ENCODE assay signal across 11 cellular contexts in genomic region chr20:2799271-2799670, GRCh38. TPM values are rescaled to one million over a fixed set of nuclear protein-coding genes. Genes with fewer than 3 reads are reported as not detected.
DNase-seq lines count a peak whose midpoint lies in the region; ATAC-seq and TF ChIP-seq lines count a peak whose summit lies in the region.
"Had no signal": no experiment of that assay in that cellular context is flagged by ENCODE, and none has a peak within 500 bp of the region (broad histone marks: within the 10 kb centered on the region; RNA-seq: fewer than 3 reads in every experiment).

No MANE protein-coding gene starts in this region.

- DNase-seq in CD14-positive monocyte (ENCODE audit: low spot score) (no peak), neural progenitor cell (ENCODE audit: low spot score) (peak; percentile 29), G401 (ENCODE audit: low spot score) (no peak), ureter (ENCODE audit: low spot score) (no peak)
- DNase-seq: EL, WERI-Rb-1 had no signal

- peaks cover 0 to 10% (median 5%) of the 10 kb centered on the region in 7 donors for H3K9me3 Mint-ChIP-seq in CD14-positive monocyte
- no peaks in the 10 kb centered on the region for H3K9me3 Mint-ChIP-seq in neural progenitor cell

- H4K20me1 ChIP-seq in neural progenitor cell (ENCODE audit: low read depth), result no peaks in the 10 kb centered on the region

- no peak overlapping the region; the same call in 1 of the 2 replicates for H3K27ac ChIP-seq in HUES6 (ENCODE audit: low read depth, low read length)
- H3K27ac ChIP-seq in ectodermal cell (ENCODE audit: insufficient read depth, low read depth, low read length, poor library complexity, severe bottlenecking), result peak overlapping the region; percentile 57
- H3K27ac ChIP-seq in neural progenitor cell, result peak overlapping the region; percentile 50
- H3K27ac ChIP-seq in gastroesophageal sphincter, result no peak overlapping the region
- H3K27ac ChIP-seq: parathyroid adenoma, WERI-Rb-1 had no signal

- intact Hi-C loops in CD14-positive monocyte (cut with micrococcal nuclease), result no loop called here

- H3K9ac ChIP-seq in HUES6 (ENCODE audit: low read length) (peak overlapping the region; percentile 86), neural progenitor cell (no peak overlapping the region)
- H3K9ac ChIP-seq: parathyroid adenoma had no signal

- peaks cover 3 to 8% of the 10 kb centered on the region in 2 donors for H3K36me3 Mint-ChIP-seq in CD14-positive monocyte
- peaks cover 18% of the 10 kb centered on the region for H3K36me3 Mint-ChIP-seq in neural progenitor cell

- H3K4me1 Mint-ChIP-seq in CD14-positive monocyte (peaks cover 29% of the 10 kb centered on the region), neural progenitor cell (peaks cover 32% of the 10 kb centered on the region)

- no peak for TF ChIP-seq EP300 in gastroesophageal sphincter (IDR thresholded peaks at IDR 0.05)

- TF ChIP-seq CTCF in CD14-positive monocyte (IDR thresholded peaks at IDR 0.05), result no peak
- no peak for TF ChIP-seq CTCF in neural progenitor cell (IDR thresholded peaks at IDR 0.05)
- TF ChIP-seq CTCF in gastroesophageal sphincter (IDR thresholded peaks at IDR 0.05), result no peak

- peaks cover 12% of the 10 kb centered on the region for H3K79me2 ChIP-seq in neural progenitor cell (ENCODE audit: low read depth)
- H3K79me2 ChIP-seq: parathyroid adenoma had no signal

- H3F3A ChIP-seq in neural progenitor cell (ENCODE audit: low read depth), result peaks cover 23% of the 10 kb centered on the region

- H3K27ac Mint-ChIP-seq in CD14-positive monocyte (peak overlapping the region in 1 of 7 donors; percentile 60), neural progenitor cell (peak overlapping the region; percentile 99)

- H3K36me3 ChIP-seq in HUES6 (ENCODE audit: control insufficient read depth, insufficient read depth, low read length) (peaks cover 45% of the 10 kb centered on the region), ectodermal cell (ENCODE audit: control insufficient read depth, insufficient read depth, low read length) (peaks cover 43% of the 10 kb centered on the region), neural progenitor cell (no peaks in the 10 kb centered on the region), gastroesophageal sphincter (no peaks in the 10 kb centered on the region)

- in situ Hi-C loops in G401 (cut with HindIII; ENCODE audit: low sequenced_read_pairs), result no loop called here

- peaks cover 38 to 47% (median 41%) of the 10 kb centered on the region in 3 donors for H3K27me3 Mint-ChIP-seq in CD14-positive monocyte (ENCODE audit: low read depth in 3 of 3)
- H3K27me3 Mint-ChIP-seq in neural progenitor cell (ENCODE audit: insufficient read depth, low read depth), result peaks cover 9% of the 10 kb centered on the region

- H3K4me3 Mint-ChIP-seq in CD14-positive monocyte, result peak overlapping the region; percentile 85 to 100
- H3K4me3 Mint-ChIP-seq in neural progenitor cell, result peak overlapping the region; percentile 98

- H2AFZ ChIP-seq in neural progenitor cell (replicated peaks), result peak overlapping the region; percentile 92
- H2AFZ ChIP-seq: parathyroid adenoma had no signal

- no peak for TF ChIP-seq POLR2A in gastroesophageal sphincter (IDR thresholded peaks at IDR 0.05)

- peaks cover 25% of the 10 kb centered on the region for H3K4me1 ChIP-seq in HUES6 (ENCODE audit: control insufficient read depth, insufficient read depth, low read length)
- peaks cover 10% of the 10 kb centered on the region for H3K4me1 ChIP-seq in ectodermal cell (ENCODE audit: control insufficient read depth, insufficient read depth, low read length)
- peaks cover 15% of the 10 kb centered on the region for H3K4me1 ChIP-seq in neural progenitor cell
- peaks cover 0 to 26% (median 7%) of the 10 kb centered on the region in 3 donors for H3K4me1 ChIP-seq in gastroesophageal sphincter
- H3K4me1 ChIP-seq: parathyroid adenoma had no signal

- peaks cover 41% of the 10 kb centered on the region for H3K27me3 ChIP-seq in HUES6 (ENCODE audit: control insufficient read depth, insufficient read depth, low read length)
- peaks cover 35% of the 10 kb centered on the region for H3K27me3 ChIP-seq in ectodermal cell (ENCODE audit: control insufficient read depth, insufficient read depth, low read length, poor library complexity, severe bottlenecking)
- H3K27me3 ChIP-seq in neural progenitor cell, result peaks cover 35% of the 10 kb centered on the region
- peaks cover 94% of the 10 kb centered on the region for H3K27me3 ChIP-seq in gastroesophageal sphincter

- H3K9me3 ChIP-seq in HUES6 (ENCODE audit: control insufficient read depth, insufficient read depth, low read depth, low read length) (no peaks in the 10 kb centered on the region), ectodermal cell (ENCODE audit: control insufficient read depth, low read length) (no peaks in the 10 kb centered on the region), neural progenitor cell (ENCODE audit: low read depth) (no peaks in the 10 kb centered on the region), gastroesophageal sphincter (no peaks in the 10 kb centered on the region)

- H3K4me3 ChIP-seq in HUES6 (ENCODE audit: low read depth, low read length), result peak overlapping the region; percentile 98
- peak overlapping the region; percentile 79 for H3K4me3 ChIP-seq in ectodermal cell (ENCODE audit: insufficient read depth, low read depth, low read length)
- H3K4me3 ChIP-seq in neural progenitor cell, result peak overlapping the region; percentile 68
- peak overlapping the region in 1 of 2 donors; percentile 35 for H3K4me3 ChIP-seq in gastroesophageal sphincter

- ATAC-seq in gastroesophageal sphincter (no peak), GM18907 (IDR thresholded peaks at IDR 0.05; ENCODE audit: unreplicated experiment) (no peak)

- peak overlapping the region; percentile 80 for H3K4me2 ChIP-seq in neural progenitor cell

- WGBS in ectodermal cell, 2 experiments, result 51 to 53% methylated on average over 9 of the region's 9 CpGs
- 32 to 66% methylated on average over 4 to 8 of the region's 9 CpGs for WGBS in gastroesophageal sphincter (ENCODE audit: low coverage in 1 of 2), 2 donors

RNA-seq across cellular contexts. Expression of gene CPXM1, which starts 1.2 kb away (rescaled TPM):
- not detected for polyA plus RNA-seq in CD14-positive monocyte
- polyA plus RNA-seq in ectodermal cell (2013, experiment 1 of 4), result 142 TPM
- polyA plus RNA-seq in ectodermal cell (2013, experiment 2 of 4), result 128 TPM
- 134 TPM for polyA plus RNA-seq in ectodermal cell (2013, experiment 3 of 4)
- polyA plus RNA-seq in ectodermal cell (2013, experiment 4 of 4), result 151 TPM
- total RNA-seq in neural progenitor cell (ENCODE audit: low replicate concordance) (76.3 and 169 TPM in 2 replicates), gastroesophageal sphincter (1 to 10 TPM in 3 of 4 donors, not detected in 1; 1.9 to 7.1 (median 2.3) TPM), ureter (3.0 TPM)
- 41.8 and 47.0 TPM in 2 replicates for total RNA-seq in G401 (2014; rRNA removed; shearing (Covaris generic))

RNA-seq across cellular contexts. Expression of gene C20orf141, which starts 15.5 kb away (rescaled TPM):
- polyA plus RNA-seq in CD14-positive monocyte, result not detected
- not detected for polyA plus RNA-seq in ectodermal cell (2013, experiment 1 of 4)
- not detected for polyA plus RNA-seq in ectodermal cell (2013, experiment 2 of 4)
- not detected for polyA plus RNA-seq in ectodermal cell (2013, experiment 3 of 4)
- polyA plus RNA-seq in ectodermal cell (2013, experiment 4 of 4), result not detected
- total RNA-seq in neural progenitor cell (ENCODE audit: low replicate concordance), result not detected in 2 replicates
- total RNA-seq in gastroesophageal sphincter, result not detected
- not detected in 2 replicates for total RNA-seq in G401 (2014; rRNA removed; shearing (Covaris generic))
- total RNA-seq in ureter, result not detected

RNA-seq across cellular contexts. Expression of gene TMEM239, which starts 16.9 kb away (rescaled TPM):
- not detected for polyA plus RNA-seq in CD14-positive monocyte
- polyA plus RNA-seq in ectodermal cell (2013, experiment 1 of 4), result not detected
- not detected for polyA plus RNA-seq in ectodermal cell (2013, experiment 2 of 4)
- polyA plus RNA-seq in ectodermal cell (2013, experiment 3 of 4), result not detected
- not detected for polyA plus RNA-seq in ectodermal cell (2013, experiment 4 of 4)
- total RNA-seq in neural progenitor cell (ENCODE audit: low replicate concordance), result not detected in 2 replicates
- under 1 TPM in 1 of 4 donors, not detected in 3; 0.15 TPM for total RNA-seq in gastroesophageal sphincter
- not detected in 2 replicates for total RNA-seq in G401 (2014; rRNA removed; shearing (Covaris generic))
- total RNA-seq in ureter, result not detected

RNA-seq across cellular contexts. Expression of gene PCED1A, which starts 41.2 kb away (rescaled TPM):
- 10 to 100 TPM in 1 of 2 donors, 1 to 10 TPM in 1; 9.1 to 10.2 TPM for polyA plus RNA-seq in CD14-positive monocyte
- 55.7 TPM for polyA plus RNA-seq in ectodermal cell (2013, experiment 1 of 4)
- 51.9 TPM for polyA plus RNA-seq in ectodermal cell (2013, experiment 2 of 4)
- 62.7 TPM for polyA plus RNA-seq in ectodermal cell (2013, experiment 3 of 4)
- 63.4 TPM for polyA plus RNA-seq in ectodermal cell (2013, experiment 4 of 4)
- total RNA-seq in neural progenitor cell (ENCODE audit: low replicate concordance), result 14.6 and 53.1 TPM in 2 replicates
- total RNA-seq in gastroesophageal sphincter, result 10 to 100 TPM; 13.8 to 23.2 (median 16.7) TPM
- 25.2 and 45.7 TPM in 2 replicates for total RNA-seq in G401 (2014; rRNA removed; shearing (Covaris generic))
- 53.5 TPM for total RNA-seq in ureter

RNA-seq across cellular contexts. Expression of gene VPS16, which starts 41.3 kb away (rescaled TPM):
- 10 to 100 TPM; 33.3 to 34.5 TPM for polyA plus RNA-seq in CD14-positive monocyte
- 43.5 TPM for polyA plus RNA-seq in ectodermal cell (2013, experiment 1 of 4)
- 42.2 TPM for polyA plus RNA-seq in ectodermal cell (2013, experiment 2 of 4)
- polyA plus RNA-seq in ectodermal cell (2013, experiment 3 of 4), result 35.8 TPM
- polyA plus RNA-seq in ectodermal cell (2013, experiment 4 of 4), result 38.9 TPM
- total RNA-seq in neural progenitor cell (ENCODE audit: low replicate concordance) (27.6 and 39.6 TPM in 2 replicates), gastroesophageal sphincter (10 to 100 TPM; 22.1 to 44.0 (median 30.7) TPM), ureter (38.0 TPM)
- 41.2 and 45.5 TPM in 2 replicates for total RNA-seq in G401 (2014; rRNA removed; shearing (Covaris generic))

Comparison
In these comparisons a context has a peak if more than half of its experiments do, and no peak if none do; other contexts are left out.
1. H3K27ac ChIP-seq: peak in ectodermal cell (single experiment) and neural progenitor cell (single experiment); none in HUES6 (single experiment) and gastroesophageal sphincter (0 of 4).